24 cellular contexts compared by ENCODE assay signal in genomic region chr11:116636341-116636968, GRCh38.
"Had no signal": no experiment of that assay in that cellular context is flagged by ENCODE, and none has a peak within 500 bp of the region (broad histone marks: within the 10 kb centered on the region; RNA-seq: fewer than 3 reads in every experiment).

No MANE protein-coding gene starts in this region.

- DNase-seq: activated CD4-positive, alpha-beta memory T cell treated with anti-CD3 and anti-CD28 coated beads, Interleukin-2, amount 10 ng/mL, durations not matched to agents 7 days and 5 days; activated CD4-positive, alpha-beta T cell treated with anti-CD3 and anti-CD28 coated beads, Interleukin-2, amount 50 U/mL, for 1 hour; activated CD4-positive, CD25-positive, alpha-beta regulatory T cell; activated CD8-positive, alpha-beta memory T cell treated with anti-CD3 and anti-CD28 coated beads, Interleukin-2, amount 50 U/mL, for 4 hours; activated naive CD4-positive, alpha-beta T cell; activated T-cell treated with anti-CD3 and anti-CD28 coated beads, Interleukin-2, amount 50 U/mL, for 1 hour; aorta; central memory CD4-positive, alpha-beta T cell; Kasumi-1; KBM-7; NCI-H1105 treated with DMSO at 0.1 percent for 48 hours; NCI-H1436 treated with DMSO at 0.1 percent for 48 hours; NCI-H1930; NCI-H2171; NCI-H2227 treated with DMSO at 0.1 percent for 48 hours; NCI-H510A; NCI-H526 treated with DMSO at 0.1 percent for 48 hours; PC-3; SHP77 treated with DMSO at 0.1 percent for 48 hours; T-helper 17 cell; T-helper 9 cell had no signal

- H3K36me3 ChIP-seq: breast epithelium had no signal

- H3K36me3 Mint-ChIP-seq: activated naive CD4-positive, alpha-beta T cell treated with anti-CD3 and anti-CD28 coated beads, Interleukin-2, amount 50 U/mL, for 24 hours had no signal

- H3K4me1 ChIP-seq: breast epithelium had no signal

- H3K4me3 ChIP-seq: breast epithelium had no signal

- H3K27ac ChIP-seq: breast epithelium had no signal

- H3K27me3 ChIP-seq: breast epithelium had no signal

- H3K4me3 Mint-ChIP-seq: activated CD4-positive, alpha-beta memory T cell treated with anti-CD3 and anti-CD28 coated beads, Interleukin-2, amount 10 ng/mL, durations not matched to agents 7 days and 5 days; activated naive CD4-positive, alpha-beta T cell treated with anti-CD3 and anti-CD28 coated beads, Interleukin-2, amount 50 U/mL, for 24 hours; T-helper 17 cell had no signal

- H3K27ac Mint-ChIP-seq: activated CD4-positive, alpha-beta memory T cell treated with anti-CD3 and anti-CD28 coated beads, Interleukin-2, amount 10 ng/mL, durations not matched to agents 7 days and 5 days; activated naive CD4-positive, alpha-beta T cell treated with anti-CD3 and anti-CD28 coated beads, Interleukin-2, amount 50 U/mL, for 24 hours; T-helper 17 cell had no signal

- H3K9me3 Mint-ChIP-seq: activated CD4-positive, alpha-beta memory T cell treated with anti-CD3 and anti-CD28 coated beads, Interleukin-2, amount 10 ng/mL, durations not matched to agents 7 days and 5 days; activated naive CD4-positive, alpha-beta T cell treated with anti-CD3 and anti-CD28 coated beads, Interleukin-2, amount 50 U/mL, for 24 hours had no signal

- FAIRE-seq: RCC 7860 had no signal

- ATAC-seq: PC-3, T-helper 17 cell had no signal

- H3K4me1 Mint-ChIP-seq: activated CD4-positive, alpha-beta memory T cell treated with anti-CD3 and anti-CD28 coated beads, Interleukin-2, amount 10 ng/mL, durations not matched to agents 7 days and 5 days; activated naive CD4-positive, alpha-beta T cell treated with anti-CD3 and anti-CD28 coated beads, Interleukin-2, amount 50 U/mL, for 24 hours had no signal
